In the genomic region with DNA sequence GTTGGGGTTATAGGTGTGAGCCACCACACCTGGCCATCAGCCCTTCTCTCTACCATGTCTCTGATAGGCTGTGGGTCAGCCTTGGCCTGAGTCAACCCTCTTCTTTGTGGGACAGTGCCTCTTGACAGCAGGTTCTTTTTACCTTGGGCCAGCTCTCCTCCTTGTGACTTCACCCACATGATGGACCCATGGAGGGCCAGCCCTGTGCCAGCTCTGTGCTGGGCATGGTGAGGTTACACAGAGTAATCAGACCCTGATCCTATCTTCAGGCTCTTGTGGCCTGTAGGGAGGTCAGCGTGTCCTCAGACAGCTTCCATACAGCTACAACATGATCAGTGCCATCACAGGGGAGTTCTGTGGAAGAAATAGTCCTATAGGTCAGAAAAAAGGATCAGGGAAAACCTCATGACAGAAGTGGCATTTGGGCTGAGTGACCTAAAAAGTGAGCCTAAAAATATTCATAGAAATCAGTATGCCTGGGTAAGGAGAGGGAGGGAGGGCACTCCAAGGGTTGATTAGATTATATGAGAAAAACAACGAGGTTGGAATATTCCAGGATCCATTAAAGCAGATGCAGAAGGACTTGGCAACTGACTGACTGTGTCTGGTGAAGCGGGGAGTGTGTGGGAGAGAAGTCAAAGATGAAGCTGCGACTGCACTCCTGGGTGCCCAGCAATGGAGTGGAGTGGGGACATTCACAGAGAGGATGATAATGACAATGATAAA, we compare ENCODE assay signal across 2 cellular contexts.
TF ChIP-seq lines count a peak whose summit lies in the region.

No MANE protein-coding gene starts in this region.

TF ChIP-seq in SK-N-SH treated with all-trans-retinoic acid at 6 μM for 48 hours, 23 proteins besides CTCF, POLR2A, EP300 and RAD21 (continued from another document):
- TF ChIP-seq RARB (CRISPR knock-in tag; IDR thresholded peaks at IDR 0.05), result no peak
- no peak for TF ChIP-seq ISL1 (CRISPR knock-in tag; IDR thresholded peaks at IDR 0.05)
- no peak for TF ChIP-seq SNAI2 (CRISPR knock-in tag; IDR thresholded peaks at IDR 0.05)
- TF ChIP-seq PPARA (CRISPR knock-in tag; IDR thresholded peaks at IDR 0.05; ENCODE audit: borderline replicate concordance), result no peak
- TF ChIP-seq OSR1 (CRISPR knock-in tag; IDR thresholded peaks at IDR 0.05), result no peak
- no peak; the same call in 1 of the 2 replicates for TF ChIP-seq TCF4 (CRISPR knock-in tag; IDR thresholded peaks at IDR 0.05; ENCODE audit: borderline replicate concordance)
- no peak for TF ChIP-seq GLIS3 (CRISPR knock-in tag; IDR thresholded peaks at IDR 0.05)
- TF ChIP-seq ZFP3 (CRISPR knock-in tag; IDR thresholded peaks at IDR 0.05), result no peak
- TF ChIP-seq ZNF70 (CRISPR knock-in tag; IDR thresholded peaks at IDR 0.05), result no peak
- no peak for TF ChIP-seq CSDC2 (CRISPR knock-in tag; IDR thresholded peaks at IDR 0.05)
- TF ChIP-seq ESRRG (CRISPR knock-in tag; IDR thresholded peaks at IDR 0.05), result no peak
- TF ChIP-seq, protein P1, sequence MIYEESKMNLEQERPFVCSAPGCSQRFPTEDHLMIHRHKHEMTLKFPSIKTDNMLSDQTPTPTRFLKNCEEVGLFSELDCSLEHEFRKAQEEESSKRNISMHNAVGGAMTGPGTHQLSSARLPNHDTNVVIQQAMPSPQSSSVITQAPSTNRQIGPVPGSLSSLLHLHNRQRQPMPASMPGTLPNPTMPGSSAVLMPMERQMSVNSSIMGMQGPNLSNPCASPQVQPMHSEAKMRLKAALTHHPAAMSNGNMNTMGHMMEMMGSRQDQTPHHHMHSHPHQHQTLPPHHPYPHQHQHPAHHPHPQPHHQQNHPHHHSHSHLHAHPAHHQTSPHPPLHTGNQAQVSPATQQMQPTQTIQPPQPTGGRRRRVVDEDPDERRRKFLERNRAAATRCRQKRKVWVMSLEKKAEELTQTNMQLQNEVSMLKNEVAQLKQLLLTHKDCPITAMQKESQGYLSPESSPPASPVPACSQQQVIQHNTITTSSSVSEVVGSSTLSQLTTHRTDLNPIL (CRISPR knock-in tag; IDR thresholded peaks at IDR 0.05; ENCODE audit: low read depth), result no peak
- TF ChIP-seq ZNF8 (CRISPR knock-in tag; IDR thresholded peaks at IDR 0.05), result no peak
- no peak for TF ChIP-seq ARNTL (CRISPR knock-in tag; IDR thresholded peaks at IDR 0.05; ENCODE audit: borderline replicate concordance, low read depth)
- no peak for TF ChIP-seq ZFP30 (CRISPR knock-in tag; IDR thresholded peaks at IDR 0.05)
- TF ChIP-seq BACH2 (CRISPR knock-in tag; IDR thresholded peaks at IDR 0.05; ENCODE audit: borderline replicate concordance), result no peak
- TF ChIP-seq TOX (CRISPR knock-in tag; IDR thresholded peaks at IDR 0.05; ENCODE audit: borderline replicate concordance), result no peak

TF ChIP-seq in SK-N-SH, 30 proteins besides CTCF, POLR2A, EP300 and RAD21 (continued from another document):
- TF ChIP-seq, protein P2, sequence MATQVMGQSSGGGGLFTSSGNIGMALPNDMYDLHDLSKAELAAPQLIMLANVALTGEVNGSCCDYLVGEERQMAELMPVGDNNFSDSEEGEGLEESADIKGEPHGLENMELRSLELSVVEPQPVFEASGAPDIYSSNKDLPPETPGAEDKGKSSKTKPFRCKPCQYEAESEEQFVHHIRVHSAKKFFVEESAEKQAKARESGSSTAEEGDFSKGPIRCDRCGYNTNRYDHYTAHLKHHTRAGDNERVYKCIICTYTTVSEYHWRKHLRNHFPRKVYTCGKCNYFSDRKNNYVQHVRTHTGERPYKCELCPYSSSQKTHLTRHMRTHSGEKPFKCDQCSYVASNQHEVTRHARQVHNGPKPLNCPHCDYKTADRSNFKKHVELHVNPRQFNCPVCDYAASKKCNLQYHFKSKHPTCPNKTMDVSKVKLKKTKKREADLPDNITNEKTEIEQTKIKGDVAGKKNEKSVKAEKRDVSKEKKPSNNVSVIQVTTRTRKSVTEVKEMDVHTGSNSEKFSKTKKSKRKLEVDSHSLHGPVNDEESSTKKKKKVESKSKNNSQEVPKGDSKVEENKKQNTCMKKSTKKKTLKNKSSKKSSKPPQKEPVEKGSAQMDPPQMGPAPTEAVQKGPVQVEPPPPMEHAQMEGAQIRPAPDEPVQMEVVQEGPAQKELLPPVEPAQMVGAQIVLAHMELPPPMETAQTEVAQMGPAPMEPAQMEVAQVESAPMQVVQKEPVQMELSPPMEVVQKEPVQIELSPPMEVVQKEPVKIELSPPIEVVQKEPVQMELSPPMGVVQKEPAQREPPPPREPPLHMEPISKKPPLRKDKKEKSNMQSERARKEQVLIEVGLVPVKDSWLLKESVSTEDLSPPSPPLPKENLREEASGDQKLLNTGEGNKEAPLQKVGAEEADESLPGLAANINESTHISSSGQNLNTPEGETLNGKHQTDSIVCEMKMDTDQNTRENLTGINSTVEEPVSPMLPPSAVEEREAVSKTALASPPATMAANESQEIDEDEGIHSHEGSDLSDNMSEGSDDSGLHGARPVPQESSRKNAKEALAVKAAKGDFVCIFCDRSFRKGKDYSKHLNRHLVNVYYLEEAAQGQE (IDR thresholded peaks at IDR 0.05; ENCODE audit: low read depth, low read length), result no peak
- TF ChIP-seq RCOR1 (IDR thresholded peaks at IDR 0.05; ENCODE audit: low read length), result no peak
- no peak for TF ChIP-seq SMC3 (IDR thresholded peaks at IDR 0.05; ENCODE audit: low read depth, low read length)
- TF ChIP-seq FOXM1 (IDR thresholded peaks at IDR 0.05; ENCODE audit: low read depth), result no peak
- no peak for TF ChIP-seq IRF3 (IDR thresholded peaks at IDR 0.05; ENCODE audit: low read depth, low read length)
- no peak for TF ChIP-seq MXI1 (IDR thresholded peaks at IDR 0.05; ENCODE audit: low read depth, low read length)
- no peak for TF ChIP-seq GATA2 (CRISPR knock-in tag; IDR thresholded peaks at IDR 0.05)
- TF ChIP-seq SIN3A (IDR thresholded peaks at IDR 0.05; ENCODE audit: borderline replicate concordance, low read depth, low read length), result no peak
- no peak for TF ChIP-seq RFX5 (IDR thresholded peaks at IDR 0.05; ENCODE audit: low read length)
